In genomic region chr16:87581867-87582220, GRCh38 we compare ENCODE assay signal across 9 cellular contexts. TPM values are rescaled to one million over a fixed set of nuclear protein-coding genes. Genes with fewer than 3 reads are reported as not detected.
DNase-seq lines count a peak whose midpoint lies in the region; ATAC-seq and TF ChIP-seq lines count a peak whose summit lies in the region.
"Had no signal": no experiment of that assay in that cellular context is flagged by ENCODE, and none has a peak within 500 bp of the region (broad histone marks: within the 10 kb centered on the region; RNA-seq: fewer than 3 reads in every experiment).

No MANE protein-coding gene starts in this region.

- peak; percentile 96 for DNase-seq in LHCN-M2 (ENCODE audit: low read depth)
- DNase-seq in cerebellum (ENCODE audit: low spot score) = peak; percentile 73
- DNase-seq in left lung = peak; percentile 33 to 71
- DNase-seq in transverse colon = peak; percentile 60
- no peak for DNase-seq in activated naive CD8-positive, alpha-beta T cell treated with anti-CD3 and anti-CD28 coated beads, Interleukin-2, amount 50 U/mL, for 24 hours
- DNase-seq in NCI-H2081 treated with DMSO at 0.1 percent for 48 hours (lab: John Stamatoyannopoulos, UW) = no peak
- DNase-seq: activated CD4-positive, alpha-beta T cell treated with anti-CD3 and anti-CD28 coated beads, Interleukin-2, amount 10 ng/mL, durations not matched to agents 24 days and 14 days had no signal

- no peak overlapping the region for H3K4me3 ChIP-seq in left lung
- no peak overlapping the region for H3K4me3 ChIP-seq in transverse colon

- TF ChIP-seq EP300 in transverse colon (IDR thresholded peaks at IDR 0.05; ENCODE audit: low read depth) = no peak

- WGBS in transverse colon (ENCODE audit: low coverage in 1 of 2), 2 donors = 40 to 57% methylated on average over 5 of the region's 5 CpGs

- in situ Hi-C loops in transverse colon (cut with MboI; ENCODE audit: low pct_ligation_motif_present in 1 of 4, low pct_unique_long_range_greater_than_20kb in 1 of 4, low sequenced_read_pairs in 3 of 4) = loop anchor here in 1 of 4 donors (10.0 kb wide), 1 partner anchor 193 kb away; no protein-coding TSS in a partner anchor

- H3K9me3 Mint-ChIP-seq in activated naive CD8-positive, alpha-beta T cell treated with anti-CD3 and anti-CD28 coated beads, Interleukin-2, amount 50 U/mL, for 24 hours = no peaks in the 10 kb centered on the region
- H3K9me3 Mint-ChIP-seq: activated CD4-positive, alpha-beta T cell treated with anti-CD3 and anti-CD28 coated beads, Interleukin-2, amount 10 ng/mL, durations not matched to agents 24 days and 14 days had no signal

- H3K4me3 Mint-ChIP-seq in activated naive CD8-positive, alpha-beta T cell treated with anti-CD3 and anti-CD28 coated beads, Interleukin-2, amount 50 U/mL, for 24 hours = no peak overlapping the region
- H3K4me3 Mint-ChIP-seq: activated CD4-positive, alpha-beta T cell treated with anti-CD3 and anti-CD28 coated beads, Interleukin-2, amount 10 ng/mL, durations not matched to agents 24 days and 14 days had no signal

- peaks cover 2% of the 10 kb centered on the region for H3K4me1 Mint-ChIP-seq in activated naive CD8-positive, alpha-beta T cell treated with anti-CD3 and anti-CD28 coated beads, Interleukin-2, amount 50 U/mL, for 24 hours
- H3K4me1 Mint-ChIP-seq: activated CD4-positive, alpha-beta T cell treated with anti-CD3 and anti-CD28 coated beads, Interleukin-2, amount 10 ng/mL, durations not matched to agents 24 days and 14 days had no signal

- peak; percentile 83 for ATAC-seq in left lung
- ATAC-seq in HG03196 (IDR thresholded peaks at IDR 0.05; ENCODE audit: unreplicated experiment) = no peak
- ATAC-seq in activated naive CD8-positive, alpha-beta T cell treated with anti-CD3 and anti-CD28 coated beads, Interleukin-2, amount 50 U/mL, for 24 hours = no peak
- no peak for ATAC-seq in GM21529 (IDR thresholded peaks at IDR 0.05; ENCODE audit: unreplicated experiment)

- H3K27me3 Mint-ChIP-seq in activated naive CD8-positive, alpha-beta T cell treated with anti-CD3 and anti-CD28 coated beads, Interleukin-2, amount 50 U/mL, for 24 hours = peaks cover 38% of the 10 kb centered on the region

- H3K4me1 ChIP-seq in left lung (peaks cover 0 to 10% of the 10 kb centered on the region in 2 donors), transverse colon (peaks cover 6 to 15% (median 8%) of the 10 kb centered on the region in 4 donors)

- H3K27me3 ChIP-seq in left lung = peaks cover 0 to 83% of the 10 kb centered on the region in 2 donors
- H3K27me3 ChIP-seq in transverse colon = peaks cover 27% of the 10 kb centered on the region

- peak overlapping the region; percentile 59 to 85 for H3K27ac ChIP-seq in left lung
- H3K27ac ChIP-seq in transverse colon = peak overlapping the region; percentile 82 to 90 (median 88)

- TF ChIP-seq CTCF in left lung (IDR thresholded peaks at IDR 0.05) = no peak
- TF ChIP-seq CTCF in transverse colon (IDR thresholded peaks at IDR 0.05) = no peak

- no peaks in the 10 kb centered on the region for H3K36me3 ChIP-seq in left lung
- no peaks in the 10 kb centered on the region for H3K36me3 ChIP-seq in transverse colon

- H3K9me3 ChIP-seq in left lung (no peaks in the 10 kb centered on the region), transverse colon (no peaks in the 10 kb centered on the region)

- H3K36me3 Mint-ChIP-seq in activated naive CD8-positive, alpha-beta T cell treated with anti-CD3 and anti-CD28 coated beads, Interleukin-2, amount 50 U/mL, for 24 hours (ENCODE audit: low read depth) = no peaks in the 10 kb centered on the region

- H3K27ac Mint-ChIP-seq in activated naive CD8-positive, alpha-beta T cell treated with anti-CD3 and anti-CD28 coated beads, Interleukin-2, amount 50 U/mL, for 24 hours = no peak overlapping the region
- H3K27ac Mint-ChIP-seq: activated CD4-positive, alpha-beta T cell treated with anti-CD3 and anti-CD28 coated beads, Interleukin-2, amount 10 ng/mL, durations not matched to agents 24 days and 14 days had no signal

- no peak for TF ChIP-seq POLR2A in transverse colon (IDR thresholded peaks at IDR 0.05)

- intact Hi-C loops in left lung (cut with DNase I) = no loop called here
- intact Hi-C loops in transverse colon (cut with DNase I; ENCODE audit: low total_unique reads) = no loop called here

RNA-seq across cellular contexts. Expression of gene JPH3, which starts 20.5 kb away (rescaled TPM):
- total RNA-seq in LHCN-M2 (2014; rRNA removed) (not detected in 2 replicates), cerebellum (21.4 TPM), left lung (under 1 TPM in 1 of 2 donors, not detected in 1; 0.06 TPM), transverse colon (1 to 10 TPM in 1 of 4 donors, under 1 TPM in 2, not detected in 1; 0.32 to 5.2 (median 0.41) TPM)
- polyA plus RNA-seq in LHCN-M2 (2012) = 0.01 TPM
- total RNA-seq: activated CD4-positive, alpha-beta T cell treated with anti-CD3 and anti-CD28 coated beads, Interleukin-2, amount 10 ng/mL, durations not matched to agents 24 days and 14 days had no signal

Comparison
In these comparisons a context has a peak if more than half of its experiments do, and no peak if none do; other contexts are left out.
1. DNase-seq: peak in LHCN-M2 (single experiment), cerebellum (single experiment), left lung (2 of 2) and transverse colon (single experiment); none in activated naive CD8-positive, alpha-beta T cell treated with anti-CD3 and anti-CD28 coated beads, Interleukin-2, amount 50 U/mL, for 24 hours (single experiment) and NCI-H2081 treated with DMSO at 0.1 percent for 48 hours (single experiment).